ENCODE assay signal across 1 cellular context in genomic region chr21:46319192-46319591, GRCh38.
TF ChIP-seq lines count a peak whose summit lies in the region.

No MANE protein-coding gene starts in this region.

TF ChIP-seq in K562, 482 proteins besides CTCF, POLR2A, EP300 and RAD21:
- TF ChIP-seq MTF1 (CRISPR knock-in tag; IDR thresholded peaks at IDR 0.05; ENCODE audit: borderline replicate concordance) (no peak), RAD51 (IDR thresholded peaks at IDR 0.05; ENCODE audit: borderline replicate concordance, low read depth) (peak; percentile 65), ZBTB11 (CRISPR knock-in tag; IDR thresholded peaks at IDR 0.05) (no peak), SETDB1 (IDR thresholded peaks at IDR 0.05; ENCODE audit: low read length) (no peak), ARID3B (CRISPR knock-in tag; IDR thresholded peaks at IDR 0.05; ENCODE audit: borderline replicate concordance) (no peak), ZNF217 (CRISPR knock-in tag; IDR thresholded peaks at IDR 0.05) (no peak), HDAC3 (IDR thresholded peaks at IDR 0.05; ENCODE audit: borderline replicate concordance, partially characterized antibody) (no peak), TFE3 (CRISPR knock-in tag; IDR thresholded peaks at IDR 0.05) (peak; percentile 90), FOXK2 (conservative IDR thresholded peaks at IDR 0.05 in 1 of 2, IDR thresholded peaks at IDR 0.05 in 1 of 2; ENCODE audit: low read depth in 2 of 2) (no peak), ARHGAP35 (IDR thresholded peaks at IDR 0.05; ENCODE audit: partially characterized antibody) (no peak), ELF4 (CRISPR knock-in tag; IDR thresholded peaks at IDR 0.05) (no peak), MED1 (CRISPR knock-in tag; IDR thresholded peaks at IDR 0.05; ENCODE audit: borderline replicate concordance) (no peak), SNRNP70 (optimal IDR thresholded peaks at IDR 0.05; ENCODE audit: low read depth, low read length) (no peak), RUNX1 (IDR thresholded peaks at IDR 0.05; ENCODE audit: low read depth) (no peak), CCAR2 (IDR thresholded peaks at IDR 0.05; ENCODE audit: low read depth, low read length) (no peak), ZZZ3 (IDR thresholded peaks at IDR 0.05) (no peak), ZNF143 (CRISPR knock-in tag; IDR thresholded peaks at IDR 0.05) (no peak), KAT2B (IDR thresholded peaks at IDR 0.05; ENCODE audit: low read depth, low read length) (no peak), ZNF740 (CRISPR knock-in tag; IDR thresholded peaks at IDR 0.05) (no peak), ZNF740 (tag; IDR thresholded peaks at IDR 0.05) (no peak), ZC3H8 (IDR thresholded peaks at IDR 0.05) (no peak), GTF2B (IDR thresholded peaks at IDR 0.05; ENCODE audit: extremely low read depth, insufficient read length) (no peak), ZNF311 (CRISPR knock-in tag; IDR thresholded peaks at IDR 0.05) (no peak), SMARCA4 (IDR thresholded peaks at IDR 0.05) (no peak), UBTF (IDR thresholded peaks at IDR 0.05; ENCODE audit: borderline replicate concordance in 1 of 2, low read depth in 2 of 2, low read length in 2 of 2) (no peak), FOXJ3 (CRISPR knock-in tag; IDR thresholded peaks at IDR 0.05) (no peak), POLR3G (IDR thresholded peaks at IDR 0.05; ENCODE audit: extremely low read depth, insufficient read length, insufficient replicate concordance) (no peak), CBX1 (IDR thresholded peaks at IDR 0.05; ENCODE audit: low read depth) (no peak), THRAP3 (IDR thresholded peaks at IDR 0.05; ENCODE audit: borderline replicate concordance) (no peak), TEAD1 (CRISPR knock-in tag; IDR thresholded peaks at IDR 0.05) (no peak), SRF (CRISPR knock-in tag; IDR thresholded peaks at IDR 0.05) (no peak), USF1 (CRISPR knock-in tag; IDR thresholded peaks at IDR 0.05) (peak; percentile 43; the same call in 1 of the 2 replicates), ZNF121 (CRISPR knock-in tag; conservative IDR thresholded peaks at IDR 0.05) (peak; percentile 22; the same call in 1 of the 2 replicates), PHF20 (IDR thresholded peaks at IDR 0.05; ENCODE audit: partially characterized antibody) (no peak), SIRT6 (IDR thresholded peaks at IDR 0.05; ENCODE audit: low read depth, low read length) (no peak), ETV1 (tag; conservative IDR thresholded peaks at IDR 0.05; ENCODE audit: low read depth) (no peak), ZNF274 (IDR thresholded peaks at IDR 0.05; ENCODE audit: borderline replicate concordance, low read depth, low read length) (no peak), ZNF3 (CRISPR knock-in tag; IDR thresholded peaks at IDR 0.05) (no peak), TOE1 (IDR thresholded peaks at IDR 0.05; ENCODE audit: borderline replicate concordance) (peak; percentile 62; the same call in 1 of the 2 replicates), TOE1 (CRISPR knock-in tag; IDR thresholded peaks at IDR 0.05; ENCODE audit: borderline replicate concordance, low read depth) (no peak), ZC3H4 (CRISPR knock-in tag; IDR thresholded peaks at IDR 0.05; ENCODE audit: borderline replicate concordance) (no peak), GATAD2A (IDR thresholded peaks at IDR 0.05) (no peak), CBFB (CRISPR knock-in tag; IDR thresholded peaks at IDR 0.05) (no peak), WHSC1 (IDR thresholded peaks at IDR 0.05; ENCODE audit: low read length) (no peak), RBM15 (IDR thresholded peaks at IDR 0.05; ENCODE audit: insufficient read depth, low read length) (no peak), HNRNPH1 (optimal IDR thresholded peaks at IDR 0.05; ENCODE audit: low read depth, low read length) (no peak), POLR2B (IDR thresholded peaks at IDR 0.05; ENCODE audit: low read depth, partially characterized antibody) (no peak), GATA2 (CRISPR knock-in tag; IDR thresholded peaks at IDR 0.05) (no peak), SNAPC5 (CRISPR knock-in tag; IDR thresholded peaks at IDR 0.05) (no peak), USF2 (CRISPR knock-in tag; IDR thresholded peaks at IDR 0.05) (peak; percentile 40; the same call in 1 of the 2 replicates), JUNB (CRISPR knock-in tag; conservative IDR thresholded peaks at IDR 0.05) (no peak), MAFG (tag; conservative IDR thresholded peaks at IDR 0.05) (no peak), PRMT5 (CRISPR knock-in tag; IDR thresholded peaks at IDR 0.05) (no peak), BRD9 (IDR thresholded peaks at IDR 0.05; ENCODE audit: low read depth, partially characterized antibody) (no peak), HMGN3 (IDR thresholded peaks at IDR 0.05; ENCODE audit: borderline replicate concordance, extremely low read depth, insufficient read length, low read depth, low read length) (peak; percentile 1), ZNF778 (CRISPR knock-in tag; IDR thresholded peaks at IDR 0.05) (no peak), HOXB6 (CRISPR knock-in tag; IDR thresholded peaks at IDR 0.05; ENCODE audit: borderline replicate concordance) (no peak)
